ENCODE assay signal across 8 cellular contexts in the genomic region with DNA sequence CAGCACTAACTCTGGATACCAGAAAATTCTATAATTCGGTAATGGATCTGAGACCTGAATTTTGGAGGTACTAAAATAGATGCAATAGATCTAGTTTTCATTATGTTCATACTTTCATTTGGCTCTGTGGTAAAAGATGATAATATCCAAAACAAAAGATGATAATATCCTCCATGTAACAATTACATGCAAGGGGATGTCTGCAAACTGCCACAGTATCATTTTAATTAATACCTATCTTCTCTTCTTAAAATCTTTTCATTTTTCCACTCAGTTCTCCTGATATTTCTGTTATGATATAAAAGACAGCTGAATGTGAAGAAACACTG. TPM values are rescaled to one million over a fixed set of nuclear protein-coding genes. Genes with fewer than 3 reads are reported as not detected.
DNase-seq lines count a peak whose midpoint lies in the region; TF ChIP-seq lines count a peak whose summit lies in the region.

No MANE protein-coding gene starts in this region.

- no peak for TF ChIP-seq RAD21 in neural cell (conservative IDR thresholded peaks at IDR 0.05)

- H3K4me2 ChIP-seq in Loucy (ENCODE audit: low read depth, low read length, poor library complexity, severe bottlenecking) (peak overlapping the region; percentile 80), neural cell (ENCODE audit: low read length) (peak overlapping the region; percentile 28)

- H3K9ac ChIP-seq in Loucy (ENCODE audit: low read depth, low read length, poor library complexity, severe bottlenecking) (peak overlapping the region; percentile 98), neural cell (ENCODE audit: low read length) (no peak overlapping the region)

- H4K20me1 ChIP-seq in Loucy (ENCODE audit: insufficient read depth, low read length, poor library complexity, severe bottlenecking), result no peaks in the 10 kb centered on the region
- no peaks in the 10 kb centered on the region for H4K20me1 ChIP-seq in neural cell (ENCODE audit: insufficient read depth)

- POLR2A ChIA-PET in BJ (lab: Charles Lee), result no interaction called here

- H3F3A ChIP-seq in Loucy (ENCODE audit: low read depth) (0 out of 2 replicates have a peak, but pooled peaks cover 2% of the 10 kb centered on the region), neural cell (ENCODE audit: insufficient read depth, low read length, poor library complexity, severe bottlenecking) (no peaks in the 10 kb centered on the region)

- H2AFZ ChIP-seq in Loucy (ENCODE audit: low read length), result peak overlapping the region; percentile 89; the same call in 1 of the 2 replicates
- H2AFZ ChIP-seq in neural cell (ENCODE audit: low read depth, low read length), result no peak overlapping the region

- peaks cover 29% of the 10 kb centered on the region for H3K4me1 ChIP-seq in Loucy (ENCODE audit: insufficient read depth, low read length, poor library complexity, severe bottlenecking)

- H3K36me3 ChIP-seq in BJ (ENCODE audit: control insufficient read depth, insufficient read depth, low read length), result peaks cover 4% of the 10 kb centered on the region
- H3K36me3 ChIP-seq in Loucy (ENCODE audit: insufficient read depth, low read length), result peaks cover 4% of the 10 kb centered on the region; the same call in 1 of the 2 replicates
- H3K36me3 ChIP-seq in neural cell (ENCODE audit: insufficient read depth, low read length), result no peaks in the 10 kb centered on the region

- CTCF ChIA-PET in BJ (lab: Yijun Ruan, JAX), result interaction anchor here (2.9 kb wide), 1 partner anchor 132 kb away, joined by 12 read pairs; no protein-coding TSS in a partner anchor

- TF ChIP-seq EP300 in neural cell (conservative IDR thresholded peaks at IDR 0.05; ENCODE audit: poor library complexity, severe bottlenecking), result no peak

- H3K27me3 ChIP-seq in BJ (ENCODE audit: control insufficient read depth, insufficient read depth, low read length) (no peaks in the 10 kb centered on the region), Loucy (ENCODE audit: insufficient read depth, low read length, poor library complexity, severe bottlenecking) (no peaks in the 10 kb centered on the region), neural cell (ENCODE audit: insufficient read depth, low read depth, low read length) (no peaks in the 10 kb centered on the region)

- H3K9me3 ChIP-seq in Loucy (ENCODE audit: insufficient read depth, low read depth, low read length), result peaks cover 7% of the 10 kb centered on the region; the same call in 1 of the 2 replicates
- no peaks in the 10 kb centered on the region for H3K9me3 ChIP-seq in neural cell (ENCODE audit: low read length)

- H3K9me2 ChIP-seq in Loucy (replicated peaks; ENCODE audit: low read depth, low read length) (no peaks in the 10 kb centered on the region), neural cell (ENCODE audit: insufficient read depth, low read length) (no peaks in the 10 kb centered on the region)

- DNase-seq in BJ (ENCODE audit: low read depth), result no peak
- no peak for DNase-seq in mesenteric fat pad (ENCODE audit: low spot score)
- no peak for DNase-seq in AG08395 (ENCODE audit: low spot score)
- no peak for DNase-seq in activated CD4-positive, CD25-positive, alpha-beta regulatory T cell (lab: John Stamatoyannopoulos, UW)
- no peak for DNase-seq in DMS 273 treated with DMSO at 0.1 percent for 48 hours (lab: John Stamatoyannopoulos, UW)

- no peak for TF ChIP-seq CTCF in BJ (IDR thresholded peaks at IDR 0.05; ENCODE audit: insufficient read depth, low read depth, low read length)
- no peak for TF ChIP-seq CTCF in Loucy (conservative IDR thresholded peaks at IDR 0.05; ENCODE audit: low read length)
- no peak for TF ChIP-seq CTCF in neural cell (IDR thresholded peaks at IDR 0.05; ENCODE audit: poor library complexity, severe bottlenecking)

- H3K27ac ChIP-seq in cingulate gyrus (ENCODE audit: low read depth, low read length) (peak overlapping the region; percentile 42), neural cell (ENCODE audit: low read length) (peak overlapping the region; percentile 47)

- peaks cover 12% of the 10 kb centered on the region; the same call in 1 of the 2 replicates for H3K79me2 ChIP-seq in Loucy (ENCODE audit: insufficient read depth, low read length)
- no peaks in the 10 kb centered on the region for H3K79me2 ChIP-seq in neural cell (replicated peaks; ENCODE audit: insufficient read depth, low read length)

- H3K4me3 ChIP-seq in BJ (ENCODE audit: low read depth, low read length) (peak overlapping the region; percentile 41), Loucy (ENCODE audit: low read length, poor library complexity, severe bottlenecking) (peak overlapping the region; percentile 92), neural cell (ENCODE audit: low read length) (peak overlapping the region; percentile 60)

TF ChIP-seq in neural cell, 6 proteins besides CTCF, POLR2A, EP300 and RAD21:
- no peak for TF ChIP-seq SMC3 (conservative IDR thresholded peaks at IDR 0.05; ENCODE audit: poor library complexity)
- TF ChIP-seq TAF1 (IDR thresholded peaks at IDR 0.05; ENCODE audit: low read depth), result no peak
- no peak for TF ChIP-seq MXI1 (conservative IDR thresholded peaks at IDR 0.05; ENCODE audit: poor library complexity, severe bottlenecking)
- no peak for TF ChIP-seq EZH2 (IDR thresholded peaks at IDR 0.05; ENCODE audit: borderline replicate concordance, insufficient read depth, low read length, poor library complexity, severe bottlenecking)
- no peak for TF ChIP-seq REST (IDR thresholded peaks at IDR 0.05; ENCODE audit: borderline replicate concordance)
- no peak for TF ChIP-seq POLR2AphosphoS5 (IDR thresholded peaks at IDR 0.05)

RNA-seq across cellular contexts. Expression of gene BTN2A1, which starts 15.6 kb away (rescaled TPM):
- polyA plus RNA-seq in BJ (2011; rRNA removed), result 30.4 and 34.7 TPM in 2 replicates
- polyA minus RNA-seq in BJ (2011; rRNA and poly(A)+ RNA removed), result 12.9 and 20.4 TPM in 2 replicates
- polyA plus RNA-seq in neural cell, result 33.8 and 35.3 TPM in 2 replicates
- polyA minus RNA-seq in neural cell, result 28.9 and 29.7 TPM in 2 replicates
- 19.9 TPM for total RNA-seq in mesenteric fat pad

RNA-seq across cellular contexts. Expression of gene BTN1A1, which starts 26.7 kb away (rescaled TPM):
- polyA plus RNA-seq in BJ (2011; rRNA removed) (not detected in 2 replicates), neural cell (not detected in 2 replicates)
- polyA minus RNA-seq in BJ (2011; rRNA and poly(A)+ RNA removed), result not detected in 2 replicates
- not detected in 2 replicates for polyA minus RNA-seq in neural cell
- total RNA-seq in mesenteric fat pad, result not detected

RNA-seq across cellular contexts. Expression of gene BTN3A3, which starts 33.1 kb away (rescaled TPM):
- polyA plus RNA-seq in BJ (2011; rRNA removed), result 13.7 and 15.2 TPM in 2 replicates
- polyA minus RNA-seq in BJ (2011; rRNA and poly(A)+ RNA removed), result 6.3 and 7.5 TPM in 2 replicates
- not detected in 2 replicates for polyA plus RNA-seq in neural cell
- not detected in 2 replicates for polyA minus RNA-seq in neural cell
- 13.0 TPM for total RNA-seq in mesenteric fat pad

Comparison
In these comparisons a context has a peak if more than half of its experiments do, and no peak if none do; other contexts are left out.
1. H3K4me3 ChIP-seq: peak in every context shown above with its lines; median percentile 92 in Loucy; 60 in neural cell; 41 in BJ.
2. RNA of gene BTN3A3, which starts 33.1 kb away (polyA plus RNA-seq): 13.7 to 15.2 TPM in BJ; not detected in neural cell; every median in the first group is over 10 times any median in the second.